Comparison of ENCODE assay signal across 10 cellular contexts in genomic region chr21:28754127-28754611, GRCh38.
DNase-seq lines count a peak whose midpoint lies in the region; ATAC-seq and TF ChIP-seq lines count a peak whose summit lies in the region.
"Had no signal": no experiment of that assay in that cellular context is flagged by ENCODE, and none has a peak within 500 bp of the region (broad histone marks: within the 10 kb centered on the region; RNA-seq: fewer than 3 reads in every experiment).

No MANE protein-coding gene starts in this region.

- H3K9me3 ChIP-seq in mucosa of descending colon (no peaks in the 10 kb centered on the region), transverse colon (no peaks in the 10 kb centered on the region)

- 57 to 67% methylated on average over 8 to 9 of the region's 9 CpGs for WGBS in transverse colon (ENCODE audit: low coverage in 1 of 2), 2 donors

- in situ Hi-C loops in transverse colon (cut with MboI; ENCODE audit: low pct_ligation_motif_present in 1 of 4, low pct_unique_long_range_greater_than_20kb in 1 of 4, low sequenced_read_pairs in 3 of 4): no loop called here

- no peak overlapping the region for H3K4me3 ChIP-seq in mucosa of descending colon
- H3K4me3 ChIP-seq in transverse colon: no peak overlapping the region

- ATAC-seq in mucosa of descending colon: peak; percentile 20
- no peak for ATAC-seq in GM18505 (IDR thresholded peaks at IDR 0.05; ENCODE audit: unreplicated experiment)

- TF ChIP-seq EP300 in transverse colon (IDR thresholded peaks at IDR 0.05; ENCODE audit: low read depth): peak; percentile 55

- no peaks in the 10 kb centered on the region for H3K27me3 ChIP-seq in transverse colon

- intact Hi-C loops in mucosa of descending colon (cut with DNase I, micrococcal nuclease): no loop called here
- intact Hi-C loops in transverse colon (cut with DNase I; ENCODE audit: low total_unique reads): no loop called here

- DNase-seq in M059J (ENCODE audit: low read depth) (peak; percentile 67), fibroblast of peridontal ligament (ENCODE audit: extremely low read depth) (peak; percentile 66), mucosa of descending colon (no peak), transverse colon (peak; percentile 8), iPS-NIHi11 (ENCODE audit: low spot score) (no peak), NCI-H1417 (lab: John Stamatoyannopoulos, UW) (no peak), RPMI8226 (no peak)
- DNase-seq: DMS79, NCI-H345 had no signal

- TF ChIP-seq CTCF in mucosa of descending colon (IDR thresholded peaks at IDR 0.05) (no peak), transverse colon (IDR thresholded peaks at IDR 0.05) (no peak)

- H3K36me3 ChIP-seq in mucosa of descending colon (ENCODE audit: low read depth) (no peaks in the 10 kb centered on the region), transverse colon (no peaks in the 10 kb centered on the region)

- no peaks in the 10 kb centered on the region for H3K4me1 ChIP-seq in mucosa of descending colon (ENCODE audit: low read depth)
- H3K4me1 ChIP-seq in transverse colon: peaks cover 0 to 9% (median 2%) of the 10 kb centered on the region in 4 donors

- H3K27ac ChIP-seq in transverse colon: peak overlapping the region; percentile 58 to 80 (median 69)

- TF ChIP-seq POLR2A in transverse colon (IDR thresholded peaks at IDR 0.05) (no peak), GM18505 (IDR thresholded peaks at IDR 0.05; ENCODE audit: borderline replicate concordance, extremely low read depth, insufficient read depth, insufficient read length) (no peak)

Comparison
In these comparisons a context has a peak if more than half of its experiments do, and no peak if none do; other contexts are left out.
1. DNase-seq: peak in M059J (single experiment), fibroblast of peridontal ligament (single experiment) and transverse colon (single experiment); none in mucosa of descending colon (0 of 3), iPS-NIHi11 (single experiment), NCI-H1417 (0 of 3) and RPMI8226 (single experiment).